8 cellular contexts compared by ENCODE assay signal in the genomic region with DNA sequence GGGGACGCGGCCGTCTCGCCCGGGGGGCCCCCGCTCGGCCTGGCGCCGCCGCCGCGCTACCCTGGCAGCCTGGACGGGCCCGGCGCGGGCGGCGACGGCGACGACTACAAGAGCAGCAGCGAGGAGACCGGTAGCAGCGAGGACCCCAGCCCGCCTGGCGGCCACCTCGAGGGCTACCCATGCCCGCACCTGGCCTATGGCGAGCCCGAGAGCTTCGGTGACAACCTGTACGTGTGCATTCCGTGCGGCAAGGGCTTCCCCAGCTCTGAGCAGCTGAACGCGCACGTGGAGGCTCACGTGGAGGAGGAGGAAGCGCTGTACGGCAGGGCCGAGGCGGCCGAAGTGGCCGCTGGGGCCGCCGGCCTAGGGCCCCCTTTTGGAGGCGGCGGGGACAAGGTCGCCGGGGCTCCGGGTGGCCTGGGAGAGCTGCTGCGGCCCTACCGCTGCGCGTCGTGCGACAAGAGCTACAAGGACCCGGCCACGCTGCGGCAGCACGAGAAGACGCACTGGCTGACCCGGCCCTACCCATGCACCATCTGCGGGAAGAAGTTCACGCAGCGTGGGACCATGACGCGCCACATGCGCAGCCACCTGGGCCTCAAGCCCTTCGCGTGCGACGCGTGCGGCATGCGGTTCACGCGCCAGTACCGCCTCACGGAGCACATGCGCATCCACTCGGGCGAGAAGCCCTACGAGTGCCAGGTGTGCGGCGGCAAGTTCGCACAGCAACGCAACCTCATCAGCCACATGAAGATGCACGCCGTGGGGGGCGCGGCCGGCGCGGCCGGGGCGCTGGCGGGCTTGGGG. TPM values are rescaled to one million over a fixed set of nuclear protein-coding genes. Genes with fewer than 3 reads are reported as not detected.
DNase-seq lines count a peak whose midpoint lies in the region; ATAC-seq and TF ChIP-seq lines count a peak whose summit lies in the region.

No MANE protein-coding gene starts in this region.

- CTCF ChIA-PET in AG04449 (lab: Yijun Ruan, JAX): interaction anchor here (0.6 to 8.5 kb wide), 23 partner anchors 8 to 224 kb away, joined by 3 to 348 read pairs (median 9); no protein-coding TSS in a partner anchor

- no peak overlapping the region for H3K4ac ChIP-seq in H9 (ENCODE audit: low read depth, low read length)

- no peaks in the 10 kb centered on the region for H3K79me2 ChIP-seq in H9 (ENCODE audit: insufficient read depth, low read length)

- H3K4me1 Mint-ChIP-seq in H9: peaks cover 16 to 28% of the 10 kb centered on the region in 2 experiments
- peaks cover 46% of the 10 kb centered on the region for H3K4me1 Mint-ChIP-seq in dendritic cell treated with granulocyte-macrophage colony-stimulating factor and Interleukin-4, amounts not matched to agents 40 ng/mL and 50 ng/mL, for 4 days (ENCODE audit: low read depth)
- H3K4me1 Mint-ChIP-seq in naive thymus-derived CD8-positive, alpha-beta T cell: peaks cover 13 to 38% (median 20%) of the 10 kb centered on the region in 4 donors

- H3T11ph ChIP-seq in H9 (ENCODE audit: low read length): no peak overlapping the region

- intact Hi-C loops in dendritic cell treated with granulocyte-macrophage colony-stimulating factor and Interleukin-4, amounts not matched to agents 40 ng/mL and 50 ng/mL, for 4 days (cut with micrococcal nuclease): loop anchor here (2.0 to 5.0 kb wide), 2 partner anchors 31 to 99 kb away; no protein-coding TSS in a partner anchor

- DNase-seq in AG04449 (ENCODE audit: low read depth, low spot score) (no peak), H9 (peak; percentile 69), OCI-M1 (lab: John Stamatoyannopoulos, UW) (no peak), NCI-H146 treated with DMSO at 0.1 percent for 48 hours (lab: John Stamatoyannopoulos, UW; ENCODE audit: unreplicated experiment) (no peak)
- peak in 4 of 10 donors; percentile 45 to 63 (median 54) for DNase-seq in naive thymus-derived CD8-positive, alpha-beta T cell

- H3K9ac ChIP-seq in H9 (ENCODE audit: extremely low read depth, insufficient read length, low read length): no peak overlapping the region

- no CpG with 5 or more reads among the region's 98 CpGs for WGBS in H9 (ENCODE audit: extremely low coverage, insufficient read length, low lambda C conversion rate)

- no peak overlapping the region for H3K27ac ChIP-seq in H9 (ENCODE audit: insufficient read length, low read depth, low read length)

- no peak overlapping the region for H2BK20ac ChIP-seq in H9 (ENCODE audit: low read depth, low read length, poor library complexity, severe bottlenecking)

- no peak for ATAC-seq in naive thymus-derived CD8-positive, alpha-beta T cell
- ATAC-seq in GM21529 (IDR thresholded peaks at IDR 0.05; ENCODE audit: unreplicated experiment): no peak
- ATAC-seq in GM18861 (IDR thresholded peaks at IDR 0.05; ENCODE audit: unreplicated experiment): no peak

- H3K4me3 Mint-ChIP-seq in H9: peak overlapping the region in 1 of 2 experiments; percentile 44; a peak in 1 of 5 replicates
- H3K4me3 Mint-ChIP-seq in dendritic cell treated with granulocyte-macrophage colony-stimulating factor and Interleukin-4, amounts not matched to agents 40 ng/mL and 50 ng/mL, for 4 days: peak overlapping the region; percentile 9
- peak overlapping the region in 6 of 10 donors; percentile 22 to 58 (median 35) for H3K4me3 Mint-ChIP-seq in naive thymus-derived CD8-positive, alpha-beta T cell

- no peak overlapping the region for H2BK15ac ChIP-seq in H9 (ENCODE audit: low read depth, low read length)

- POLR2A ChIA-PET in AG04449 (lab: Yijun Ruan, JAX): interaction anchor here (0.6 to 5.1 kb wide), 9 partner anchors 10 to 187 kb away, joined by 3 to 59 read pairs (median 11); no protein-coding TSS in a partner anchor
- POLR2A ChIA-PET in naive thymus-derived CD8-positive, alpha-beta T cell (lab: Charles Lee): interaction anchor here (0.7 to 1.9 kb wide), 8 partner anchors 9 to 245 kb away, joined by 3 to 8 read pairs (median 4); partner anchors contain the start of genes SMG6 and SRR

- no peaks in the 10 kb centered on the region for H3K79me1 ChIP-seq in H9 (ENCODE audit: insufficient read depth, low read depth, low read length, poor library complexity, severe bottlenecking)

- no peak overlapping the region for H3K27ac Mint-ChIP-seq in H9
- H3K27ac Mint-ChIP-seq in dendritic cell treated with granulocyte-macrophage colony-stimulating factor and Interleukin-4, amounts not matched to agents 40 ng/mL and 50 ng/mL, for 4 days: no peak overlapping the region
- H3K27ac Mint-ChIP-seq in naive thymus-derived CD8-positive, alpha-beta T cell: peak overlapping the region in 1 of 10 donors; percentile 33

- H3K4me1 ChIP-seq in H9 (ENCODE audit: insufficient read depth, low read length): peaks cover 2% of the 10 kb centered on the region; the same call in 1 of the 2 replicates

- no peak overlapping the region for H2AK5ac ChIP-seq in H9 (ENCODE audit: insufficient read length, low read length)

- peak overlapping the region; percentile 9 for H3K4me2 ChIP-seq in H9 (ENCODE audit: insufficient read depth, insufficient read length, low read length)

- no peak overlapping the region for H4K91ac ChIP-seq in H9 (ENCODE audit: insufficient read length, low read depth, low read length)

- no peak overlapping the region for H3K23ac ChIP-seq in H9 (ENCODE audit: insufficient read length, low read depth, low read length)

- H3K18ac ChIP-seq in H9 (ENCODE audit: insufficient read length, low read depth, low read length): no peak overlapping the region

- H3K14ac ChIP-seq in H9 (ENCODE audit: insufficient read depth, low read length): no peak overlapping the region

- no peak overlapping the region for H2BK5ac ChIP-seq in H9 (ENCODE audit: insufficient read length, low read length)

- no peaks in the 10 kb centered on the region for H3K9me3 ChIP-seq in H9 (ENCODE audit: control insufficient read depth, low read depth, low read length)

- no peak overlapping the region for H4K8ac ChIP-seq in H9 (replicated peaks; ENCODE audit: insufficient read length, low read depth, low read length)

- no peak overlapping the region for H2AFZ ChIP-seq in H9 (ENCODE audit: low read length)

- peaks cover 4% of the 10 kb centered on the region for H4K20me1 ChIP-seq in H9 (ENCODE audit: control insufficient read depth, insufficient read depth, insufficient read length)

- H3K27me3 ChIP-seq in H9 (ENCODE audit: insufficient read depth, low read length): peaks cover 45% of the 10 kb centered on the region

- H3K4me3 ChIP-seq in AG04449 (ENCODE audit: low read depth, low read length): peak overlapping the region; percentile 66

- peaks cover 0 to 10% (median 5%) of the 10 kb centered on the region in 3 experiments; a peak in 5 of 7 replicates for H3K36me3 Mint-ChIP-seq in H9 (ENCODE audit: insufficient read depth in 1 of 3, low read depth in 3 of 3)
- peaks cover 30% of the 10 kb centered on the region for H3K36me3 Mint-ChIP-seq in dendritic cell treated with granulocyte-macrophage colony-stimulating factor and Interleukin-4, amounts not matched to agents 40 ng/mL and 50 ng/mL, for 4 days (ENCODE audit: low read depth)
- peaks cover 0 to 35% (median 27%) of the 10 kb centered on the region in 3 donors for H3K36me3 Mint-ChIP-seq in naive thymus-derived CD8-positive, alpha-beta T cell

- no peaks in the 10 kb centered on the region for H3K9me3 Mint-ChIP-seq in H9
- no peaks in the 10 kb centered on the region for H3K9me3 Mint-ChIP-seq in dendritic cell treated with granulocyte-macrophage colony-stimulating factor and Interleukin-4, amounts not matched to agents 40 ng/mL and 50 ng/mL, for 4 days
- H3K9me3 Mint-ChIP-seq in naive thymus-derived CD8-positive, alpha-beta T cell: no peaks in the 10 kb centered on the region

- H2BK120ac ChIP-seq in H9 (ENCODE audit: low read depth, low read length, poor library complexity, severe bottlenecking): no peak overlapping the region

- peaks cover 66% of the 10 kb centered on the region for H3K27me3 Mint-ChIP-seq in H9 (ENCODE audit: low read depth)
- peaks cover 63% of the 10 kb centered on the region for H3K27me3 Mint-ChIP-seq in dendritic cell treated with granulocyte-macrophage colony-stimulating factor and Interleukin-4, amounts not matched to agents 40 ng/mL and 50 ng/mL, for 4 days
- H3K27me3 Mint-ChIP-seq in naive thymus-derived CD8-positive, alpha-beta T cell: peaks cover 0 to 32% (median 16%) of the 10 kb centered on the region in 5 donors

- TF ChIP-seq CTCF in AG04449 (IDR thresholded peaks at IDR 0.05; ENCODE audit: insufficient read depth, low read length, missing control alignments): no peak
- no peak for TF ChIP-seq CTCF in H9 (conservative IDR thresholded peaks at IDR 0.05)

- no peak overlapping the region for H2BK12ac ChIP-seq in H9 (ENCODE audit: insufficient read length, low read depth, low read length)

- H4K5ac ChIP-seq in H9 (ENCODE audit: insufficient read length, low read depth, low read length): no peak overlapping the region

- H3K23me2 ChIP-seq in H9 (ENCODE audit: insufficient read length, low read depth, low read length, poor library complexity, severe bottlenecking): peaks cover 9% of the 10 kb centered on the region

- no peak overlapping the region for H3K56ac ChIP-seq in H9 (ENCODE audit: insufficient read length, low read depth, low read length)

RNA-seq across cellular contexts. Expression of gene HIC1, which starts 3.0 kb away (rescaled TPM):
- 1.8 and 2.7 TPM in 2 replicates for total RNA-seq in H9 (2021)
- total RNA-seq in naive thymus-derived CD8-positive, alpha-beta T cell: 1 to 10 TPM; 1.5 to 1.6 TPM
- polyA plus RNA-seq in naive thymus-derived CD8-positive, alpha-beta T cell: under 1 TPM in 2 of 3 donors, not detected in 1; 0.08 to 0.10 TPM

RNA-seq across cellular contexts. Expression of gene OVCA2, which starts 16.1 kb away (rescaled TPM):
- 24.2 and 24.6 TPM in 2 replicates for total RNA-seq in H9 (2021)
- total RNA-seq in naive thymus-derived CD8-positive, alpha-beta T cell: 10 to 100 TPM; 30.8 to 32.6 TPM
- polyA plus RNA-seq in naive thymus-derived CD8-positive, alpha-beta T cell: 10 to 100 TPM; 43.9 to 49.1 (median 45.8) TPM

RNA-seq across cellular contexts. Expression of gene DPH1, which starts 28.0 kb away (rescaled TPM):
- total RNA-seq in H9 (2021): 27.5 and 31.3 TPM in 2 replicates
- total RNA-seq in naive thymus-derived CD8-positive, alpha-beta T cell: 100 to 1,000 TPM; 124 TPM
- polyA plus RNA-seq in naive thymus-derived CD8-positive, alpha-beta T cell: 10 to 100 TPM; 26.6 to 47.0 (median 35.5) TPM

RNA-seq across cellular contexts. Expression of gene RTN4RL1, which starts 32.8 kb away (rescaled TPM):
- total RNA-seq in H9 (2021): 0.18 and 0.22 TPM in 2 replicates
- under 1 TPM; 0.41 to 0.57 TPM for total RNA-seq in naive thymus-derived CD8-positive, alpha-beta T cell
- under 1 TPM; 0.25 to 0.44 (median 0.35) TPM for polyA plus RNA-seq in naive thymus-derived CD8-positive, alpha-beta T cell
